In the genomic region with DNA sequence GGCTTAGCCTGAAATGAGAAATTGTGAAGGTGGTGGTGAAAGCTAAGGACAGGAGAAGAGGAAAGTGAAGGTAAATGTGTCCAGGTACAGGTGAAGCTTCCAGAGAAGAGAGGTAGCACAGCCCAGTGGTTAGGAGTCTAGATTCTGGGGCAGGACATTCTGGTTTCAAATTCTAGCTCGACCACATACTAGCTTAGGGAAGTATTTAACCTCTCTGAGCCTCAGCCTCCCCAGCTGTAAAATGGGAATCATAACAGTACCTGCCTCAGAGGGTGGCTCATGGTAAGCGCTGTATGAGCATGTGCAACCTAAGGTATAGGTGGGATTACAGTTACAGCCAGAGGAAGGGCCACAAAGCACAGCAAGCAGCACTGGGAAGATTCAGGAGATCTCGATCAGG, we compare ENCODE assay signal across 29 cellular contexts. TPM values are rescaled to one million over a fixed set of nuclear protein-coding genes. Genes with fewer than 3 reads are reported as not detected.
DNase-seq lines count a peak whose midpoint lies in the region; ATAC-seq and TF ChIP-seq lines count a peak whose summit lies in the region.
"Had no signal": no experiment of that assay in that cellular context is flagged by ENCODE, and none has a peak within 500 bp of the region (broad histone marks: within the 10 kb centered on the region; RNA-seq: fewer than 3 reads in every experiment).

No MANE protein-coding gene starts in this region.

- peaks cover 6% of the 10 kb centered on the region for H3K4me1 Mint-ChIP-seq in type B pancreatic cell (ENCODE audit: unreplicated experiment)
- H3K4me1 Mint-ChIP-seq: activated CD4-positive, alpha-beta T cell treated with anti-CD3 and anti-CD28 coated beads, Interleukin-2, amount 10 ng/mL, durations not matched to agents 24 days and 14 days; activated naive CD4-positive, alpha-beta T cell treated with anti-CD3 and anti-CD28 coated beads, Interleukin-2, amount 50 U/mL, for 24 hours; CD14-positive monocyte; memory B cell had no signal

- intact Hi-C loops in left ventricle myocardium inferior (cut with micrococcal nuclease) = no loop called here
- intact Hi-C loops in stomach (cut with DNase I; ENCODE audit: low total_unique reads) = no loop called here
- intact Hi-C loops in vagina (cut with DNase I) = no loop called here

- no peak overlapping the region for H3K4me3 Mint-ChIP-seq in type B pancreatic cell
- H3K4me3 Mint-ChIP-seq: activated CD4-positive, alpha-beta T cell treated with anti-CD3 and anti-CD28 coated beads, Interleukin-2, amount 10 ng/mL, durations not matched to agents 24 days and 14 days; activated naive CD4-positive, alpha-beta T cell treated with anti-CD3 and anti-CD28 coated beads, Interleukin-2, amount 50 U/mL, for 24 hours; CD14-positive monocyte; HFFc6; memory B cell had no signal

- peaks cover 46% of the 10 kb centered on the region for H3K27me3 ChIP-seq in left ventricle myocardium inferior (ENCODE audit: low read depth)
- H3K27me3 ChIP-seq in right atrium auricular region = no peaks in the 10 kb centered on the region
- peaks cover 33% of the 10 kb centered on the region for H3K27me3 ChIP-seq in gastroesophageal sphincter
- H3K27me3 ChIP-seq in stomach = peaks cover 0 to 12% (median 3%) of the 10 kb centered on the region in 3 donors
- no peaks in the 10 kb centered on the region for H3K27me3 ChIP-seq in vagina
- H3K27me3 ChIP-seq: breast epithelium, colonic mucosa, pancreas had no signal

- H3K4me1 ChIP-seq in left ventricle myocardium inferior (peaks cover 44% of the 10 kb centered on the region), right atrium auricular region (peaks cover 0 to 32% of the 10 kb centered on the region in 2 donors), gastroesophageal sphincter (peaks cover 0 to 31% (median 0%) of the 10 kb centered on the region in 3 donors), stomach (peaks cover 0 to 11% (median 0%) of the 10 kb centered on the region in 4 donors), vagina (peaks cover 6% of the 10 kb centered on the region)
- H3K4me1 ChIP-seq: breast epithelium, colonic mucosa, pancreas had no signal

- H3K9me3 ChIP-seq in left ventricle myocardium inferior (replicated peaks) = no peaks in the 10 kb centered on the region
- H3K9me3 ChIP-seq in right atrium auricular region = no peaks in the 10 kb centered on the region
- H3K9me3 ChIP-seq in gastroesophageal sphincter = no peaks in the 10 kb centered on the region
- no peaks in the 10 kb centered on the region for H3K9me3 ChIP-seq in stomach
- H3K9me3 ChIP-seq in vagina = no peaks in the 10 kb centered on the region
- H3K9me3 ChIP-seq: breast epithelium, colonic mucosa, pancreas had no signal

- H3K27me3 Mint-ChIP-seq in type B pancreatic cell = peaks cover 12% of the 10 kb centered on the region

- no peaks in the 10 kb centered on the region for H3K36me3 Mint-ChIP-seq in type B pancreatic cell
- H3K36me3 Mint-ChIP-seq: activated naive CD4-positive, alpha-beta T cell treated with anti-CD3 and anti-CD28 coated beads, Interleukin-2, amount 50 U/mL, for 24 hours; CD14-positive monocyte; memory B cell had no signal

- ATAC-seq in gastroesophageal sphincter = no peak
- no peak for ATAC-seq in GM21390 (IDR thresholded peaks at IDR 0.05; ENCODE audit: unreplicated experiment)
- ATAC-seq: pancreas had no signal

- DNase-seq in left ventricle myocardium inferior (no peak), right atrium auricular region (ENCODE audit: low spot score) (no peak), stomach (no peak), vagina (ENCODE audit: extremely low spot score in 2 of 2) (no peak), DMS114 treated with DMSO at 0.1 percent for 48 hours (lab: John Stamatoyannopoulos, UW; ENCODE audit: unreplicated experiment) (no peak), type B pancreatic cell (ENCODE audit: extremely low spot score, unreplicated experiment) (no peak)
- DNase-seq: activated CD4-positive, alpha-beta T cell treated with anti-CD3 and anti-CD28 coated beads, Interleukin-2, amount 10 ng/mL, durations not matched to agents 24 days and 14 days; activated CD8-positive, alpha-beta memory T cell treated with anti-CD3 and anti-CD28 coated beads for 24 hours; activated T-cell treated with anti-CD3 and anti-CD28 coated beads for 4 hours; amniotic stem cell; colonic mucosa; DMS79 treated with DMSO at 0.1 percent for 48 hours; effector memory CD4-positive, alpha-beta T cell; GDM1; HFFc6; KG1; kidney glomerular epithelial cell; NCI-H1105; NCI-H187; NCI-H82; pancreas; SIG-M5; WERI-Rb-1 had no signal

- peak overlapping the region; percentile 77 for H3K27ac ChIP-seq in left ventricle myocardium inferior (replicated peaks)
- H3K27ac ChIP-seq in right atrium auricular region = peak overlapping the region in 1 of 2 donors; percentile 38
- H3K27ac ChIP-seq in gastroesophageal sphincter = peak overlapping the region in 3 of 4 donors; percentile 71 to 77 (median 74)
- peak overlapping the region in 3 of 5 donors; percentile 65 to 74 (median 68) for H3K27ac ChIP-seq in stomach
- H3K27ac ChIP-seq in vagina = peak overlapping the region; percentile 34
- H3K27ac ChIP-seq: colonic mucosa, pancreas, WERI-Rb-1 had no signal

- TF ChIP-seq CTCF in left ventricle myocardium inferior (IDR thresholded peaks at IDR 0.05; ENCODE audit: borderline replicate concordance) (no peak), right atrium auricular region (IDR thresholded peaks at IDR 0.05) (no peak), gastroesophageal sphincter (IDR thresholded peaks at IDR 0.05) (no peak), stomach (IDR thresholded peaks at IDR 0.05) (no peak), vagina (IDR thresholded peaks at IDR 0.05) (no peak), type B pancreatic cell (conservative IDR thresholded peaks at IDR 0.05) (no peak)

- no peak overlapping the region for H3K27ac Mint-ChIP-seq in type B pancreatic cell
- H3K27ac Mint-ChIP-seq: activated CD4-positive, alpha-beta T cell treated with anti-CD3 and anti-CD28 coated beads, Interleukin-2, amount 10 ng/mL, durations not matched to agents 24 days and 14 days; activated naive CD4-positive, alpha-beta T cell treated with anti-CD3 and anti-CD28 coated beads, Interleukin-2, amount 50 U/mL, for 24 hours; CD14-positive monocyte; HFFc6; memory B cell had no signal

- no peak for TF ChIP-seq EP300 in gastroesophageal sphincter (IDR thresholded peaks at IDR 0.05)
- no peak for TF ChIP-seq EP300 in stomach (IDR thresholded peaks at IDR 0.05)

- H3K4me3 ChIP-seq in left ventricle myocardium inferior = no peak overlapping the region
- H3K4me3 ChIP-seq in right atrium auricular region = no peak overlapping the region
- no peak overlapping the region for H3K4me3 ChIP-seq in gastroesophageal sphincter
- H3K4me3 ChIP-seq in stomach = no peak overlapping the region
- no peak overlapping the region for H3K4me3 ChIP-seq in vagina
- H3K4me3 ChIP-seq: breast epithelium, colonic mucosa, pancreas had no signal

- TF ChIP-seq POLR2A in gastroesophageal sphincter (IDR thresholded peaks at IDR 0.05) = no peak
- TF ChIP-seq POLR2A in stomach (IDR thresholded peaks at IDR 0.05) = no peak
- TF ChIP-seq POLR2A in vagina (IDR thresholded peaks at IDR 0.05) = no peak

- no peaks in the 10 kb centered on the region for H3K9me3 Mint-ChIP-seq in type B pancreatic cell
- H3K9me3 Mint-ChIP-seq: activated CD4-positive, alpha-beta T cell treated with anti-CD3 and anti-CD28 coated beads, Interleukin-2, amount 10 ng/mL, durations not matched to agents 24 days and 14 days; activated naive CD4-positive, alpha-beta T cell treated with anti-CD3 and anti-CD28 coated beads, Interleukin-2, amount 50 U/mL, for 24 hours; HFFc6; memory B cell had no signal

- WGBS in gastroesophageal sphincter (ENCODE audit: low coverage in 1 of 2), 2 donors = 71% methylated on average over 1 of the region's 3 CpGs; no CpG with 5 or more reads in 1 of the 2 donors
- 76 to 91% (median 88%) methylated on average over 3 of the region's 3 CpGs for WGBS in stomach, 5 donors

- peaks cover 4% of the 10 kb centered on the region for H3K36me3 ChIP-seq in left ventricle myocardium inferior
- H3K36me3 ChIP-seq in right atrium auricular region = no peaks in the 10 kb centered on the region
- H3K36me3 ChIP-seq in gastroesophageal sphincter = no peaks in the 10 kb centered on the region
- no peaks in the 10 kb centered on the region for H3K36me3 ChIP-seq in stomach
- no peaks in the 10 kb centered on the region for H3K36me3 ChIP-seq in vagina
- H3K36me3 ChIP-seq: breast epithelium, colonic mucosa, pancreas, WERI-Rb-1 had no signal

RNA-seq across cellular contexts. Expression of gene PCDH1, which starts 55.2 kb away (rescaled TPM):
- total RNA-seq in left ventricle myocardium inferior (16.1 TPM), right atrium auricular region (10 to 100 TPM; 22.1 to 25.3 TPM), gastroesophageal sphincter (10 to 100 TPM; 23.0 to 52.8 (median 30.9) TPM), stomach (10 to 100 TPM; 35.3 to 96.9 (median 79.1) TPM), vagina (38.8 TPM), type B pancreatic cell (ENCODE audit: low replicate concordance) (22.8 and 41.7 TPM in 2 replicates)
- polyA plus RNA-seq in stomach = 10 to 100 TPM in 2 of 3 donors, 1 to 10 TPM in 1; 8.7 to 20.9 (median 10.6) TPM
- total RNA-seq: activated CD4-positive, alpha-beta T cell treated with anti-CD3 and anti-CD28 coated beads, Interleukin-2, amount 10 ng/mL, durations not matched to agents 24 days and 14 days had no signal
- polyA plus RNA-seq: CD14-positive monocyte had no signal
